ENCODE assay signal across 2 cellular contexts in the genomic region with DNA sequence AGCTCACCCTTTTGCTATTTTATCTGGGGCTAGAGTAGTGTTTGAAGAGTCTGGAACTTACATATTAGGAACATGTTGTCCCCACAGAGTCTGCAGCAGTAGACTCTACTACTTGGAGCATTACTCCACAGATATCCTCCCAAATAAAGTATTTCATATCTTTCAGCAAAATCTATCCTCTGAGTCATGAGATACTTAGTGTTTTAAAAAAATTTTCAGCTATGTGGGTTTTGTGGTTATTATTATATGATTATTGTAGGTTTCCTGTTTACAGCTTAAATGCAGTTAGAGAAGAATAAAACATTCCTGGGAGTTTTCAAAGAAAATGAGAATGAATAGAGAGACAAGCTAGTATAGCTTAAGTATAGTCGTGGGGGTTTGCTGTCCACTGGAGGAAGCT.
A peak's percentile ranks its signal among the peaks of the same experiment; 100 is the strongest.
TF ChIP-seq lines count a peak whose summit lies in the region.

No MANE protein-coding gene starts in this region.

TF ChIP-seq in IMR-90, 13 proteins besides CTCF, POLR2A, EP300 and RAD21:
- TF ChIP-seq, protein P1, sequence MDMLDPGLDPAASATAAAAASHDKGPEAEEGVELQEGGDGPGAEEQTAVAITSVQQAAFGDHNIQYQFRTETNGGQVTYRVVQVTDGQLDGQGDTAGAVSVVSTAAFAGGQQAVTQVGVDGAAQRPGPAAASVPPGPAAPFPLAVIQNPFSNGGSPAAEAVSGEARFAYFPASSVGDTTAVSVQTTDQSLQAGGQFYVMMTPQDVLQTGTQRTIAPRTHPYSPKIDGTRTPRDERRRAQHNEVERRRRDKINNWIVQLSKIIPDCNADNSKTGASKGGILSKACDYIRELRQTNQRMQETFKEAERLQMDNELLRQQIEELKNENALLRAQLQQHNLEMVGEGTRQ (IDR thresholded peaks at IDR 0.05; ENCODE audit: low read depth, low read length) = no peak
- TF ChIP-seq NFE2L2 (IDR thresholded peaks at IDR 0.05; ENCODE audit: low read depth, low read length) = no peak

TF ChIP-seq in K562, 482 proteins besides CTCF, POLR2A, EP300 and RAD21:
- TF ChIP-seq SMARCA4 (IDR thresholded peaks at IDR 0.05) (peak; percentile 30; the same call in 1 of the 2 replicates), RBM14 (IDR thresholded peaks at IDR 0.05; ENCODE audit: borderline replicate concordance, insufficient read depth, low read depth, low read length) (no peak), ZNF436 (CRISPR knock-in tag; IDR thresholded peaks at IDR 0.05) (no peak), FOSL1 (tag; conservative IDR thresholded peaks at IDR 0.05) (peak; percentile 45)
